Comparison of ENCODE assay signal across 26 cellular contexts in the genomic region with DNA sequence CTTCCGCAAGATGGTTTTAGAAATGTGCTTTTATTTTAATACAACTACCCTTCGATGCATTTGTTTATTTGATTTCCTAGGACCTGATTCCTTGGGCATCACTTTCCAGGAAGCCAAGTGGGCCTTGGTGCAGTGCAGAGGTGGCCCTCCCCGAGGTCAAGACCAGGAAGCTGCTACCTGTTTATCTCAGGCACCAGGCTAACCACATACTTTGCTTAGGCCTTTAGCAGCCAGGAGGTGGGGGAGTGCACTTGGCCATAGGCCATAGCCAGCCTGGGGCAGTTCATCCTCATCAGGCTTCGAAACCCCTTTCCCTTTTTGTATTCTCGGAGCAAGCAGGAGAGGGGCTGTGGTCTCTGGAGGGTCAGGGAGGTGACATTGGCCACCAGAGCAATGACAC. TPM values are rescaled to one million over a fixed set of nuclear protein-coding genes. Genes with fewer than 3 reads are reported as not detected.
DNase-seq lines count a peak whose midpoint lies in the region; ATAC-seq, FAIRE-seq and TF ChIP-seq lines count a peak whose summit lies in the region.
"Had no signal": no experiment of that assay in that cellular context is flagged by ENCODE, and none has a peak within 500 bp of the region (broad histone marks: within the 10 kb centered on the region; RNA-seq: fewer than 3 reads in every experiment).

No MANE protein-coding gene starts in this region.

- no peak overlapping the region for H2AFZ ChIP-seq in GM12878 (ENCODE audit: control insufficient read depth, low read depth, low read length)

- BruUV-seq in GM12878 (replicated peaks; lab: Mats Ljungman, UMichigan) (no TSS peak), MCF 10A (replicated peaks; lab: Mats Ljungman, UMichigan) (no TSS peak)

- ATAC-seq in GM21423 (IDR thresholded peaks at IDR 0.05; ENCODE audit: unreplicated experiment): peak; percentile 68
- peak; percentile 45 for ATAC-seq in HG03135 (IDR thresholded peaks at IDR 0.05; ENCODE audit: unreplicated experiment)
- no peak for ATAC-seq in GM12878
- ATAC-seq: gastroesophageal sphincter, PC-3 had no signal

- TF ChIP-seq RAD21 in GM12878 (IDR thresholded peaks at IDR 0.05; ENCODE audit: insufficient read depth, low read depth, low read length): no peak

- no peaks in the 10 kb centered on the region for H3K9me3 ChIP-seq in GM12878 (replicated peaks; ENCODE audit: control insufficient read depth, insufficient read depth, low read length)
- H3K9me3 ChIP-seq: BLaER1 treated with 17β-estradiol and CSF1 and Interleukin-3, amounts not matched to agents 10 nM and 100 nM; gastroesophageal sphincter had no signal

- RAD21 ChIA-PET in GM12878 (lab: Charles Lee; ENCODE audit: unreplicated experiment): interaction anchor here (3.3 to 10.5 kb wide), 4 partner anchors 8 to 112 kb away, joined by 11 to 175 read pairs (median 28); no protein-coding TSS in a partner anchor

- H3K27me3 ChIP-seq in GM12878 (replicated peaks in 1 of 2; ENCODE audit: control insufficient read depth in 2 of 2, insufficient read depth in 2 of 2, low read length in 1 of 2): no peaks in the 10 kb centered on the region
- H3K27me3 ChIP-seq: BLaER1 treated with 17β-estradiol and CSF1 and Interleukin-3, amounts not matched to agents 10 nM and 100 nM; gastroesophageal sphincter had no signal

- peaks cover 0 to 5% of the 10 kb centered on the region in 2 experiments; a peak in 1 of 4 replicates for H3K36me3 ChIP-seq in GM12878 (ENCODE audit: control insufficient read depth in 2 of 2, insufficient read depth in 2 of 2, low read length in 1 of 2)

- no peaks in the 10 kb centered on the region for H3K9me3 Mint-ChIP-seq in MCF 10A (ENCODE audit: unreplicated experiment)
- H3K9me3 Mint-ChIP-seq: activated CD4-positive, alpha-beta T cell treated with anti-CD3 and anti-CD28 coated beads, Interleukin-2, amount 10 ng/mL, durations not matched to agents 7 days and 5 days; activated naive CD4-positive, alpha-beta T cell treated with anti-CD3 and anti-CD28 coated beads, Interleukin-2, amount 50 U/mL, for 24 hours; brain; immature natural killer cell; nephron had no signal

- TF ChIP-seq CTCF in GM12878 (IDR thresholded peaks at IDR 0.05 in 2 of 3, conservative IDR thresholded peaks at IDR 0.05 in 1 of 3; ENCODE audit: control insufficient read depth in 2 of 3, extremely low read depth in 1 of 3, insufficient read depth in 1 of 3, low read depth in 3 of 3, low read length in 3 of 3) (no peak), MCF 10A (IDR thresholded peaks at IDR 0.05; ENCODE audit: unreplicated experiment) (no peak), lower leg skin (IDR thresholded peaks at IDR 0.05) (no peak)

- peaks cover 49% of the 10 kb centered on the region for H3K36me3 Mint-ChIP-seq in MCF 10A (ENCODE audit: insufficient read depth, unreplicated experiment)
- H3K36me3 Mint-ChIP-seq: activated naive CD4-positive, alpha-beta T cell treated with anti-CD3 and anti-CD28 coated beads, Interleukin-2, amount 50 U/mL, for 24 hours had no signal

- H3K4me1 ChIP-seq in GM12878 (ENCODE audit: control insufficient read depth, insufficient read depth, low read length): peaks cover 8% of the 10 kb centered on the region
- H3K4me1 ChIP-seq: gastroesophageal sphincter had no signal

- no peak overlapping the region for H3K4me2 ChIP-seq in GM12878 (ENCODE audit: control insufficient read depth, insufficient read depth)

- no peaks in the 10 kb centered on the region for H3K27me3 Mint-ChIP-seq in MCF 10A (ENCODE audit: insufficient read depth, unreplicated experiment)
- H3K27me3 Mint-ChIP-seq: activated CD4-positive, alpha-beta T cell treated with anti-CD3 and anti-CD28 coated beads, Interleukin-2, amount 10 ng/mL, durations not matched to agents 7 days and 5 days; activated naive CD4-positive, alpha-beta T cell treated with anti-CD3 and anti-CD28 coated beads, Interleukin-2, amount 50 U/mL, for 24 hours had no signal

- no peaks in the 10 kb centered on the region for H4K20me1 ChIP-seq in GM12878 (ENCODE audit: control insufficient read depth, insufficient read depth)

- POLR2A ChIA-PET in GM12878 (lab: Charles Lee) (interaction anchor here (0.8 kb wide), 1 partner anchor 16 kb away, joined by 3 read pairs; no protein-coding TSS in a partner anchor), MCF 10A (lab: Yijun Ruan, JAX) (interaction anchor here (0.9 to 5.1 kb wide), 5 partner anchors 65 to 1173 kb away, joined by 3 to 75 read pairs (median 4); no protein-coding TSS in a partner anchor)

- no peak for TF ChIP-seq EP300 in GM12878 (IDR thresholded peaks at IDR 0.05; ENCODE audit: borderline replicate concordance in 1 of 2, control insufficient read depth in 1 of 2, low read depth in 2 of 2, low read length in 2 of 2)

- H3K4me3 ChIP-seq in GM12878 (no peak overlapping the region), lower leg skin (ENCODE audit: low read depth, poor library complexity, severe bottlenecking) (no peak overlapping the region)
- H3K4me3 ChIP-seq: BLaER1 treated with 17β-estradiol and CSF1 and Interleukin-3, amounts not matched to agents 10 nM and 100 nM; gastroesophageal sphincter; SK-N-MC had no signal

- H3K4me1 Mint-ChIP-seq in MCF 10A (ENCODE audit: insufficient read depth, unreplicated experiment): no peaks in the 10 kb centered on the region
- H3K4me1 Mint-ChIP-seq: activated naive CD4-positive, alpha-beta T cell treated with anti-CD3 and anti-CD28 coated beads, Interleukin-2, amount 50 U/mL, for 24 hours; nephron had no signal

- H3K4me3 Mint-ChIP-seq in MCF 10A (ENCODE audit: unreplicated experiment): no peak overlapping the region
- H3K4me3 Mint-ChIP-seq: activated CD4-positive, alpha-beta T cell treated with anti-CD3 and anti-CD28 coated beads, Interleukin-2, amount 10 ng/mL, durations not matched to agents 7 days and 5 days; activated naive CD4-positive, alpha-beta T cell treated with anti-CD3 and anti-CD28 coated beads, Interleukin-2, amount 50 U/mL, for 24 hours; brain; immature natural killer cell; nephron had no signal

- no peaks in the 10 kb centered on the region for H3K79me2 ChIP-seq in GM12878 (ENCODE audit: control insufficient read depth, insufficient read depth, low read length)

- DNase-seq in NCI-H2029 (lab: John Stamatoyannopoulos, UW) (peak; percentile 1), NCI-H2029 treated with DMSO at 0.1 percent for 48 hours (lab: John Stamatoyannopoulos, UW) (no peak), GM12878 (ENCODE audit: low read depth, low spot score) (no peak), MCF 10A (ENCODE audit: unreplicated experiment) (no peak), lower leg skin (ENCODE audit: low spot score in 2 of 2) (no peak)
- DNase-seq in activated CD8-positive, alpha-beta memory T cell treated with anti-CD3 and anti-CD28 coated beads for 24 hours: no peak
- DNase-seq: activated CD4-positive, alpha-beta T cell treated with anti-CD3 and anti-CD28 coated beads, Interleukin-2, amount 10 ng/mL, durations not matched to agents 7 days and 5 days; dermis blood vessel endothelial cell; DMS 273 treated with DMSO at 0.1 percent for 48 hours; HCEC 1CT; immature natural killer cell; mesenchymal stem cell; NCI-H187; NCI-H510A; PC-3; stimulated activated naive CD4-positive, alpha-beta T cell; T1000 had no signal

- TF ChIP-seq POLR2A in GM12878 (IDR thresholded peaks at IDR 0.05; ENCODE audit: low read depth, low read length): no peak
- TF ChIP-seq POLR2A in lower leg skin (IDR thresholded peaks at IDR 0.05): no peak

- no peak overlapping the region for H3K27ac ChIP-seq in GM12878 (ENCODE audit: control insufficient read depth, insufficient read depth)
- H3K27ac ChIP-seq: 22Rv1; BLaER1 treated with 17β-estradiol and CSF1 and Interleukin-3, amounts not matched to agents 10 nM and 100 nM; gastroesophageal sphincter; SK-N-MC had no signal

- SMC1A ChIA-PET in GM12878 (lab: Charles Lee; ENCODE audit: uncharacterized antibody, unreplicated experiment): interaction anchor here (0.7 to 12.2 kb wide), 11 partner anchors 8 to 431 kb away, joined by 3 to 323 read pairs (median 11); no protein-coding TSS in a partner anchor

- no peak for FAIRE-seq in GM12878 (lab: Jason Lieb, UNC)

- H3K27ac Mint-ChIP-seq in MCF 10A (ENCODE audit: low read depth, unreplicated experiment): no peak overlapping the region
- H3K27ac Mint-ChIP-seq: activated CD4-positive, alpha-beta T cell treated with anti-CD3 and anti-CD28 coated beads, Interleukin-2, amount 10 ng/mL, durations not matched to agents 7 days and 5 days; activated naive CD4-positive, alpha-beta T cell treated with anti-CD3 and anti-CD28 coated beads, Interleukin-2, amount 50 U/mL, for 24 hours; brain; nephron had no signal

- H3K9ac ChIP-seq in GM12878 (ENCODE audit: control insufficient read depth, insufficient read depth, low read length): no peak overlapping the region
- H3K9ac ChIP-seq: BLaER1 treated with 17β-estradiol and CSF1 and Interleukin-3, amounts not matched to agents 10 nM and 100 nM had no signal

- CTCF ChIA-PET in GM12878 (lab: Yijun Ruan, JAX) (interaction anchor here (0.8 to 17.7 kb wide), 8 partner anchors 11 to 1203 kb away, joined by 3 to 597 read pairs (median 112); no protein-coding TSS in a partner anchor), MCF 10A (lab: Yijun Ruan, JAX) (interaction anchor here (0.6 to 20.4 kb wide), 23 partner anchors 10 to 1309 kb away, joined by 3 to 958 read pairs (median 54); no protein-coding TSS in a partner anchor)

- intact Hi-C loops in GM12878 (cut with micrococcal nuclease; ENCODE audit: unreplicated experiment) (loop anchor here (5.0 kb wide), 1 partner anchor 199 kb away; no protein-coding TSS in a partner anchor), MCF 10A (cut with micrococcal nuclease) (no loop called here), lower leg skin (cut with DNase I; ENCODE audit: low total_unique reads) (loop anchor here (5.0 to 10.0 kb wide), 2 partner anchors 64 to 1072 kb away; no protein-coding TSS in a partner anchor)

- 50% methylated on average over 5 of the region's 5 CpGs for WGBS in GM12878 (ENCODE audit: insufficient coverage, insufficient replicate concordance, low lambda C conversion rate, missing lambda C conversion rate)
- WGBS in lower leg skin, 2 donors: 75 to 87% methylated on average over 5 of the region's 5 CpGs

- in situ Hi-C loops in GM12878 (cut with MboI): no loop called here

RNA-seq across cellular contexts. Expression of a gene that starts 45.4 kb away (rescaled TPM):
- 29.8 and 32.3 TPM in 2 replicates for total RNA-seq in GM12878 (2013; cell fraction: nucleolus; rRNA removed)
- total RNA-seq in GM12878 (2014; rRNA removed) (26.0 and 27.8 TPM in 2 replicates), GM12878 (2014; rRNA removed; fragmentation: Illumina TruSeq; extraction: Trizol) (26.1 and 26.9 TPM in 2 replicates), GM12878 (2021) (19.5 and 21.7 TPM in 2 replicates), MCF 10A (2022) (54.5 and 75.1 TPM in 2 replicates), lower leg skin (10 to 100 TPM; 17.1 to 30.0 (median 26.2) TPM)
- polyA plus RNA-seq in GM12878 (2011; ENCODE audit: low read depth): 14.0 TPM
- polyA plus RNA-seq in GM12878 (2011; rRNA removed) (55.7 and 78.1 TPM in 2 replicates), GM12878 (2014; fragmentation: Illumina TruSeq; extraction: Trizol) (30.1 and 33.8 TPM in 2 replicates), GM12878 (2014; fragmentation: Nextera tagmentation; extraction: Ambion mirVana) (10 to 100 TPM in 1 of 2 experiments, 1 to 10 TPM in 1; 8.3 to 17.0 TPM), GM12878 (2014; rRNA removed) (23.8 and 25.0 TPM in 2 replicates), GM12878 (2016; fragmentation: Nextera tagmentation; extraction: Ambion mirVana) (10 to 100 TPM; 34.5 to 36.1 TPM)
- 31.5 and 32.3 TPM in 2 replicates for polyA plus RNA-seq in GM12878 (2011; cell fraction: cytosol; rRNA removed)
- 48.8 and 56.5 TPM in 2 replicates for polyA plus RNA-seq in GM12878 (2011; cell fraction: nucleus; rRNA removed)
- 19.4 and 20.6 TPM in 2 replicates for polyA plus RNA-seq in GM12878 (2012)
- polyA minus RNA-seq in GM12878 (2011; rRNA and poly(A)+ RNA removed): 25.4 and 32.8 TPM in 2 replicates
- polyA minus RNA-seq in GM12878 (2011; cell fraction: cytosol; rRNA and poly(A)+ RNA removed): 7.5 and 13.1 TPM in 2 replicates
- polyA minus RNA-seq in GM12878 (2011; cell fraction: nucleus; rRNA and poly(A)+ RNA removed): 12.1 and 14.7 TPM in 2 replicates
